In genomic region chr12:2667716-2668440, GRCh38 we compare ENCODE assay signal across 28 cellular contexts.
"Had no signal": no experiment of that assay in that cellular context is flagged by ENCODE, and none has a peak within 500 bp of the region (broad histone marks: within the 10 kb centered on the region; RNA-seq: fewer than 3 reads in every experiment).

No MANE protein-coding gene starts in this region.

- H3K27me3 Mint-ChIP-seq: activated CD4-positive, alpha-beta T cell treated with anti-CD3 and anti-CD28 coated beads, Interleukin-2, amount 10 ng/mL, durations not matched to agents 7 days and 5 days; activated naive CD4-positive, alpha-beta T cell treated with anti-CD3 and anti-CD28 coated beads, Interleukin-2, amount 10 ng/mL, durations not matched to agents 7 days and 5 days; activated naive CD8-positive, alpha-beta T cell treated with anti-CD3 and anti-CD28 coated beads, Interleukin-2, amount 10 ng/mL, durations not matched to agents 7 days and 5 days; activated T-cell treated with anti-CD3 and anti-CD28 coated beads, Interleukin-2, amount 50 U/mL, for 24 hours; natural killer cell treated with Interleukin-12 subunit alpha and Interleukin-12 subunit beta and Interleukin-15 and Interleukin-18, amount 100 ng/mL, for 72 hours; progenitor cell of endocrine pancreas; stimulated activated naive CD8-positive, alpha-beta T cell treated with anti-CD3 and anti-CD28 coated beads, Interleukin-15, amount 100 ng/mL, for 72 hours had no signal

- H3K9me3 Mint-ChIP-seq: activated CD4-positive, alpha-beta T cell treated with anti-CD3 and anti-CD28 coated beads, Interleukin-2, amount 10 ng/mL, durations not matched to agents 7 days and 5 days; activated naive CD4-positive, alpha-beta T cell treated with anti-CD3 and anti-CD28 coated beads, Interleukin-2, amount 10 ng/mL, durations not matched to agents 7 days and 5 days; activated naive CD8-positive, alpha-beta T cell treated with anti-CD3 and anti-CD28 coated beads, Interleukin-2, amount 10 ng/mL, durations not matched to agents 7 days and 5 days; activated T-cell treated with anti-CD3 and anti-CD28 coated beads, Interleukin-2, amount 50 U/mL, for 24 hours; natural killer cell treated with Interleukin-12 subunit alpha and Interleukin-12 subunit beta and Interleukin-15 and Interleukin-18, amount 100 ng/mL, for 72 hours; stimulated activated effector memory CD8-positive, alpha-beta T cell treated with anti-CD3 and anti-CD28 coated beads, Interleukin-12 subunit alpha, Interleukin-12 subunit beta, amount 100 ng/mL, for 72 hours; stimulated activated naive CD8-positive, alpha-beta T cell treated with anti-CD3 and anti-CD28 coated beads, Interleukin-15, amount 100 ng/mL, for 72 hours had no signal

- H3K36me3 ChIP-seq: brain microvascular endothelial cell, ovary had no signal

- H3K4me1 Mint-ChIP-seq: activated CD4-positive, alpha-beta T cell treated with anti-CD3 and anti-CD28 coated beads, Interleukin-2, amount 10 ng/mL, durations not matched to agents 7 days and 5 days; activated naive CD4-positive, alpha-beta T cell treated with anti-CD3 and anti-CD28 coated beads, Interleukin-2, amount 10 ng/mL, durations not matched to agents 7 days and 5 days; activated naive CD8-positive, alpha-beta T cell treated with anti-CD3 and anti-CD28 coated beads, Interleukin-2, amount 10 ng/mL, durations not matched to agents 7 days and 5 days; stimulated activated effector memory CD8-positive, alpha-beta T cell treated with anti-CD3 and anti-CD28 coated beads, Interleukin-12 subunit alpha, Interleukin-12 subunit beta, amount 100 ng/mL, for 72 hours; stimulated activated naive CD8-positive, alpha-beta T cell treated with anti-CD3 and anti-CD28 coated beads, Interleukin-15, amount 100 ng/mL, for 72 hours had no signal

- H3K4me3 ChIP-seq: esophagus muscularis mucosa, heart left ventricle, left ventricle myocardium inferior, lung, mucosa of descending colon, ovary, skin epidermis had no signal

- FAIRE-seq: astrocyte had no signal

- H3K9me3 ChIP-seq: esophagus muscularis mucosa, heart left ventricle, left ventricle myocardium inferior, mucosa of descending colon, ovary had no signal

- ATAC-seq: activated CD8-positive, alpha-beta T cell treated with anti-CD3 and anti-CD28 coated beads, Interleukin-2, amount 10 ng/mL, durations not matched to agents 7 days and 5 days; foreskin keratinocyte; heart left ventricle; mucosa of descending colon; natural killer cell treated with Interleukin-12 subunit alpha and Interleukin-12 subunit beta and Interleukin-15 and Interleukin-18, amount 100 ng/mL, for 72 hours; sciatic nerve; stimulated activated effector memory CD8-positive, alpha-beta T cell treated with anti-CD3 and anti-CD28 coated beads, Interleukin-12 subunit alpha, Interleukin-12 subunit beta, amount 100 ng/mL, for 72 hours; stimulated activated naive CD8-positive, alpha-beta T cell treated with anti-CD3 and anti-CD28 coated beads, Interleukin-15, amount 100 ng/mL, for 72 hours had no signal

- H3K4me3 Mint-ChIP-seq: activated CD4-positive, alpha-beta T cell treated with anti-CD3 and anti-CD28 coated beads, Interleukin-2, amount 10 ng/mL, durations not matched to agents 7 days and 5 days; activated CD8-positive, alpha-beta T cell treated with anti-CD3 and anti-CD28 coated beads, Interleukin-2, amount 10 ng/mL, durations not matched to agents 7 days and 5 days; activated naive CD4-positive, alpha-beta T cell treated with anti-CD3 and anti-CD28 coated beads, Interleukin-2, amount 10 ng/mL, durations not matched to agents 7 days and 5 days; activated naive CD8-positive, alpha-beta T cell treated with anti-CD3 and anti-CD28 coated beads, Interleukin-2, amount 10 ng/mL, durations not matched to agents 7 days and 5 days; activated T-cell treated with anti-CD3 and anti-CD28 coated beads, Interleukin-2, amount 50 U/mL, for 24 hours; natural killer cell treated with Interleukin-12 subunit alpha and Interleukin-12 subunit beta and Interleukin-15 and Interleukin-18, amount 100 ng/mL, for 72 hours; stimulated activated effector memory CD8-positive, alpha-beta T cell treated with anti-CD3 and anti-CD28 coated beads, Interleukin-12 subunit alpha, Interleukin-12 subunit beta, amount 100 ng/mL, for 72 hours; stimulated activated naive CD8-positive, alpha-beta T cell treated with anti-CD3 and anti-CD28 coated beads, Interleukin-15, amount 100 ng/mL, for 72 hours had no signal

- H3K27ac Mint-ChIP-seq: activated CD8-positive, alpha-beta T cell treated with anti-CD3 and anti-CD28 coated beads, Interleukin-2, amount 10 ng/mL, durations not matched to agents 7 days and 5 days; activated naive CD4-positive, alpha-beta T cell treated with anti-CD3 and anti-CD28 coated beads, Interleukin-2, amount 10 ng/mL, durations not matched to agents 7 days and 5 days; activated naive CD8-positive, alpha-beta T cell treated with anti-CD3 and anti-CD28 coated beads, Interleukin-2, amount 10 ng/mL, durations not matched to agents 7 days and 5 days; activated T-cell treated with anti-CD3 and anti-CD28 coated beads, Interleukin-2, amount 50 U/mL, for 24 hours; natural killer cell treated with Interleukin-12 subunit alpha and Interleukin-12 subunit beta and Interleukin-15 and Interleukin-18, amount 100 ng/mL, for 72 hours; progenitor cell of endocrine pancreas; stimulated activated effector memory CD8-positive, alpha-beta T cell treated with anti-CD3 and anti-CD28 coated beads, Interleukin-12 subunit alpha, Interleukin-12 subunit beta, amount 100 ng/mL, for 72 hours had no signal

- H3K27ac ChIP-seq: brain microvascular endothelial cell, esophagus muscularis mucosa, foreskin keratinocyte, heart left ventricle, left ventricle myocardium inferior, ovary, skin epidermis had no signal

- DNase-seq: activated CD4-positive, alpha-beta T cell treated with anti-CD3 and anti-CD28 coated beads for 1 hour; activated CD4-positive, alpha-beta T cell treated with anti-CD3 and anti-CD28 coated beads, Interleukin-2, amount 10 ng/mL, durations not matched to agents 7 days and 5 days; activated CD8-positive, alpha-beta T cell treated with anti-CD3 and anti-CD28 coated beads, Interleukin-2, amount 10 ng/mL, durations not matched to agents 7 days and 5 days; activated gamma-delta T cell; activated naive CD4-positive, alpha-beta T cell treated with anti-CD3 and anti-CD28 coated beads, Interleukin-2, amount 10 ng/mL, durations not matched to agents 7 days and 5 days; activated naive CD8-positive, alpha-beta T cell treated with anti-CD3 and anti-CD28 coated beads, Interleukin-2, amount 10 ng/mL, durations not matched to agents 7 days and 5 days; activated T-cell treated with anti-CD3 and anti-CD28 coated beads, Interleukin-2, amount 50 U/mL, for 24 hours; brain microvascular endothelial cell; cortex of kidney; foreskin keratinocyte; heart left ventricle; left ventricle myocardium inferior; mesendoderm; mucosa of descending colon; ovary; retina; stimulated activated CD4-positive, alpha-beta T cell treated with anti-CD3 and anti-CD28 coated beads, Interleukin-4, amount 100 ng/mL, for 24 hours; stimulated activated naive CD8-positive, alpha-beta T cell treated with anti-CD3 and anti-CD28 coated beads, Interleukin-15, amount 100 ng/mL, for 72 hours; substantia nigra; T-helper 2 cell had no signal

- H3K36me3 Mint-ChIP-seq: activated naive CD4-positive, alpha-beta T cell treated with anti-CD3 and anti-CD28 coated beads, Interleukin-2, amount 10 ng/mL, durations not matched to agents 7 days and 5 days; activated naive CD8-positive, alpha-beta T cell treated with anti-CD3 and anti-CD28 coated beads, Interleukin-2, amount 10 ng/mL, durations not matched to agents 7 days and 5 days; natural killer cell treated with Interleukin-12 subunit alpha and Interleukin-12 subunit beta and Interleukin-15 and Interleukin-18, amount 100 ng/mL, for 72 hours; stimulated activated effector memory CD8-positive, alpha-beta T cell treated with anti-CD3 and anti-CD28 coated beads, Interleukin-12 subunit alpha, Interleukin-12 subunit beta, amount 100 ng/mL, for 72 hours had no signal

- H3K27me3 ChIP-seq: brain microvascular endothelial cell, esophagus muscularis mucosa, foreskin keratinocyte, heart left ventricle, ovary had no signal

- H3K4me1 ChIP-seq: esophagus muscularis mucosa, foreskin keratinocyte, heart left ventricle, left ventricle myocardium inferior had no signal
